In genomic region chr10:119919271-119919670, GRCh38 we compare ENCODE assay signal across 1 cellular context.
TF ChIP-seq lines count a peak whose summit lies in the region.

No MANE protein-coding gene starts in this region.

TF ChIP-seq in IMR-90, 13 proteins besides CTCF, POLR2A, EP300 and RAD21:
- TF ChIP-seq BHLHE40 (IDR thresholded peaks at IDR 0.05; ENCODE audit: low read depth, low read length) (no peak), SMC3 (IDR thresholded peaks at IDR 0.05; ENCODE audit: low read depth, low read length) (no peak), CHD1 (IDR thresholded peaks at IDR 0.05; ENCODE audit: low read depth, low read length) (no peak), RFX5 (IDR thresholded peaks at IDR 0.05; ENCODE audit: low read depth, low read length) (no peak), MAFK (IDR thresholded peaks at IDR 0.05; ENCODE audit: low read depth, low read length) (no peak), CEBPB (IDR thresholded peaks at IDR 0.05; ENCODE audit: low read depth, low read length) (no peak), NFE2L2 (IDR thresholded peaks at IDR 0.05; ENCODE audit: low read depth, low read length) (no peak), USF2 (IDR thresholded peaks at IDR 0.05; ENCODE audit: low read depth, low read length) (no peak), ELK1 (IDR thresholded peaks at IDR 0.05; ENCODE audit: borderline replicate concordance, low read depth, low read length) (no peak), MXI1 (IDR thresholded peaks at IDR 0.05; ENCODE audit: borderline replicate concordance, low read depth, low read length) (no peak), MAZ (IDR thresholded peaks at IDR 0.05; ENCODE audit: borderline replicate concordance, low read depth, low read length) (no peak), FOS (IDR thresholded peaks at IDR 0.05; ENCODE audit: low read depth, low read length) (no peak), RCOR1 (IDR thresholded peaks at IDR 0.05; ENCODE audit: insufficient replicate concordance, low read length) (no peak)
